In genomic region chr9:83420486-83420885, GRCh38 we compare ENCODE assay signal across 35 cellular contexts.
"Had no signal": no experiment of that assay in that cellular context is flagged by ENCODE, and none has a peak within 500 bp of the region (broad histone marks: within the 10 kb centered on the region; RNA-seq: fewer than 3 reads in every experiment).

No MANE protein-coding gene starts in this region.

- H3K4me1 Mint-ChIP-seq: activated B cell treated with CpG ODN at 0.5 μM for 24 hours; activated CD4-positive, alpha-beta T cell treated with anti-CD3 and anti-CD28 coated beads, Interleukin-2, amount 10 ng/mL, durations not matched to agents 24 days and 14 days; activated naive CD8-positive, alpha-beta T cell treated with anti-CD3 and anti-CD28 coated beads for 36 hours; activated T-helper 17 cell treated with anti-CD3 and anti-CD28 coated beads, Interleukin-2, amount 50 U/mL, for 72 hours; central memory CD8-positive, alpha-beta T cell had no signal

- H3K27me3 ChIP-seq: adrenal gland, body of pancreas, cardiac muscle cell, colonic mucosa had no signal

- H3K4me1 ChIP-seq: colonic mucosa had no signal

- H3K9me3 Mint-ChIP-seq: activated B cell treated with CpG ODN at 0.5 μM for 24 hours; activated CD4-positive, alpha-beta memory T cell treated with anti-CD3 and anti-CD28 coated beads for 36 hours; activated CD4-positive, alpha-beta T cell treated with anti-CD3 and anti-CD28 coated beads, Interleukin-2, amount 10 ng/mL, durations not matched to agents 24 days and 14 days; activated CD8-positive, alpha-beta T cell treated with anti-CD3 and anti-CD28 coated beads for 36 hours; activated naive CD4-positive, alpha-beta T cell treated with anti-CD3 and anti-CD28 coated beads for 36 hours; activated T-cell treated with anti-CD3 and anti-CD28 coated beads, Interleukin-2, amount 50 U/mL, for 4 hours; activated T-helper 1 cell treated with anti-CD3 and anti-CD28 coated beads, Interleukin-12 subunit alpha, Interleukin-12 subunit beta, Interleukin-2, Interleukin-4 antibody, amounts not matched to agents 30 ng/mL and 10 ng/mL and 1 ng/mL, durations not matched to agents 14 hours and 24 hours and 36 hours; activated T-helper 17 cell treated with anti-CD3 and anti-CD28 coated beads, Interleukin-2, amount 50 U/mL, for 72 hours; T-helper 2 cell treated with Interferon-gamma antibody and Interleukin-4, amounts not matched to agents 5 μg/mL and 100 μg/mL, for 36 hours had no signal

- H3K4me3 ChIP-seq: adrenal gland, body of pancreas, cardiac muscle cell, colonic mucosa had no signal

- ATAC-seq: activated CD8-positive, alpha-beta T cell treated with anti-CD3 and anti-CD28 coated beads for 36 hours; activated naive CD4-positive, alpha-beta T cell treated with anti-CD3 and anti-CD28 coated beads, Interleukin-2, amount 50 U/mL, for 72 hours; activated T-cell treated with anti-CD3 and anti-CD28 coated beads, Interleukin-2, amount 50 U/mL, for 4 hours; activated T-cell treated with anti-CD3 and anti-CD28 coated beads, Interleukin-2, amount 50 U/mL, for 72 hours; activated T-helper 17 cell treated with anti-CD3 and anti-CD28 coated beads, Interleukin-2, amount 50 U/mL, for 72 hours; body of pancreas had no signal

- H3K36me3 Mint-ChIP-seq: activated CD4-positive, alpha-beta memory T cell treated with anti-CD3 and anti-CD28 coated beads for 36 hours had no signal

- H3K27ac Mint-ChIP-seq: activated B cell treated with CpG ODN at 0.5 μM for 24 hours; activated CD4-positive, alpha-beta memory T cell treated with anti-CD3 and anti-CD28 coated beads for 36 hours; activated CD4-positive, alpha-beta T cell treated with anti-CD3 and anti-CD28 coated beads, Interleukin-2, amount 10 ng/mL, durations not matched to agents 24 days and 14 days; activated CD8-positive, alpha-beta T cell treated with anti-CD3 and anti-CD28 coated beads for 36 hours; activated naive CD4-positive, alpha-beta T cell treated with anti-CD3 and anti-CD28 coated beads for 36 hours; activated naive CD4-positive, alpha-beta T cell treated with anti-CD3 and anti-CD28 coated beads, Interleukin-2, amount 50 U/mL, for 72 hours; activated naive CD8-positive, alpha-beta T cell treated with anti-CD3 and anti-CD28 coated beads for 36 hours; activated T-cell treated with anti-CD3 and anti-CD28 coated beads, Interleukin-2, amount 50 U/mL, for 72 hours; activated T-helper 1 cell treated with anti-CD3 and anti-CD28 coated beads, Interleukin-12 subunit alpha, Interleukin-12 subunit beta, Interleukin-2, Interleukin-4 antibody, amounts not matched to agents 30 ng/mL and 10 ng/mL and 1 ng/mL, durations not matched to agents 14 hours and 24 hours and 36 hours; activated T-helper 17 cell treated with anti-CD3 and anti-CD28 coated beads, Interleukin-2, amount 50 U/mL, for 72 hours; T-helper 2 cell treated with Interferon-gamma antibody and Interleukin-4, amounts not matched to agents 5 μg/mL and 100 μg/mL, for 36 hours had no signal

- H3K9me3 ChIP-seq: adrenal gland, body of pancreas, colonic mucosa had no signal

- H3K27ac ChIP-seq: adrenal gland, body of pancreas, cardiac muscle cell, colonic mucosa, VCaP had no signal

- DNase-seq: activated B cell treated with CpG ODN at 0.5 μM for 24 hours; activated CD4-positive, alpha-beta memory T cell treated with anti-CD3 and anti-CD28 coated beads for 36 hours; activated CD4-positive, alpha-beta T cell treated with anti-CD3 and anti-CD28 coated beads for 4 hours; activated CD4-positive, alpha-beta T cell treated with anti-CD3 and anti-CD28 coated beads, Interleukin-2, amount 10 ng/mL, durations not matched to agents 24 days and 14 days; activated CD4-positive, alpha-beta T cell treated with anti-CD3 and anti-CD28 coated beads, Interleukin-2, amount 50 U/mL, for 1 hour; activated CD4-positive, alpha-beta T cell treated with anti-CD3 and anti-CD28 coated beads, Interleukin-2, amount 50 U/mL, for 4 hours; activated CD4-positive, CD25-positive, alpha-beta regulatory T cell treated with anti-CD3 and anti-CD28 coated beads, Interleukin-2, amount 50 U/mL, for 72 hours; activated CD8-positive, alpha-beta memory T cell treated with anti-CD3 and anti-CD28 coated beads, Interleukin-2, amount 50 U/mL, for 4 hours; activated CD8-positive, alpha-beta T cell treated with anti-CD3 and anti-CD28 coated beads for 36 hours; activated effector memory CD4-positive, alpha-beta T cell treated with anti-CD3 and anti-CD28 coated beads, Interleukin-2, amount 50 U/mL, for 16 hours; activated gamma-delta T cell treated with Interleukin-2 at 50 U/mL for 16 hours; activated naive CD4-positive, alpha-beta T cell; activated naive CD4-positive, alpha-beta T cell treated with anti-CD3 and anti-CD28 coated beads for 36 hours; activated naive CD4-positive, alpha-beta T cell treated with anti-CD3 and anti-CD28 coated beads, Interleukin-2, amount 50 U/mL, for 16 hours; activated naive CD8-positive, alpha-beta T cell treated with anti-CD3 and anti-CD28 coated beads for 36 hours; activated T-cell treated with anti-CD3 and anti-CD28 coated beads for 4 hours; activated T-cell treated with anti-CD3 and anti-CD28 coated beads, Interleukin-2, amount 50 U/mL, for 1 hour; activated T-cell treated with anti-CD3 and anti-CD28 coated beads, Interleukin-2, amount 50 U/mL, for 4 hours; activated T-cell treated with anti-CD3 and anti-CD28 coated beads, Interleukin-2, amount 50 U/mL, for 72 hours; adrenal gland; amniotic stem cell; aorta; body of pancreas; caudate nucleus; cerebellar nuclear complex; colonic mucosa; T-helper 2 cell; T-helper 9 cell had no signal

- H3K4me3 Mint-ChIP-seq: activated B cell treated with CpG ODN at 0.5 μM for 24 hours; activated CD4-positive, alpha-beta memory T cell treated with anti-CD3 and anti-CD28 coated beads for 36 hours; activated CD4-positive, alpha-beta T cell treated with anti-CD3 and anti-CD28 coated beads, Interleukin-2, amount 10 ng/mL, durations not matched to agents 24 days and 14 days; activated CD8-positive, alpha-beta T cell treated with anti-CD3 and anti-CD28 coated beads for 36 hours; activated naive CD4-positive, alpha-beta T cell treated with anti-CD3 and anti-CD28 coated beads for 36 hours; activated naive CD8-positive, alpha-beta T cell treated with anti-CD3 and anti-CD28 coated beads for 36 hours; activated T-cell treated with anti-CD3 and anti-CD28 coated beads, Interleukin-2, amount 50 U/mL, for 4 hours; activated T-cell treated with anti-CD3 and anti-CD28 coated beads, Interleukin-2, amount 50 U/mL, for 72 hours; activated T-helper 1 cell treated with anti-CD3 and anti-CD28 coated beads, Interleukin-12 subunit alpha, Interleukin-12 subunit beta, Interleukin-2, Interleukin-4 antibody, amounts not matched to agents 30 ng/mL and 10 ng/mL and 1 ng/mL, durations not matched to agents 14 hours and 24 hours and 36 hours; activated T-helper 17 cell treated with anti-CD3 and anti-CD28 coated beads, Interleukin-2, amount 50 U/mL, for 72 hours; central memory CD8-positive, alpha-beta T cell; T-helper 2 cell treated with Interferon-gamma antibody and Interleukin-4, amounts not matched to agents 5 μg/mL and 100 μg/mL, for 36 hours had no signal

- H3K27me3 Mint-ChIP-seq: activated B cell treated with CpG ODN at 0.5 μM for 24 hours; activated CD4-positive, alpha-beta memory T cell treated with anti-CD3 and anti-CD28 coated beads for 36 hours; activated CD4-positive, alpha-beta T cell treated with anti-CD3 and anti-CD28 coated beads, Interleukin-2, amount 10 ng/mL, durations not matched to agents 24 days and 14 days; activated CD8-positive, alpha-beta T cell treated with anti-CD3 and anti-CD28 coated beads for 36 hours; activated T-helper 17 cell treated with anti-CD3 and anti-CD28 coated beads, Interleukin-2, amount 50 U/mL, for 72 hours; central memory CD8-positive, alpha-beta T cell had no signal

- H3K36me3 ChIP-seq: adrenal gland, cardiac muscle cell, colonic mucosa had no signal
